ENCODE assay signal across 14 cellular contexts in the genomic region with DNA sequence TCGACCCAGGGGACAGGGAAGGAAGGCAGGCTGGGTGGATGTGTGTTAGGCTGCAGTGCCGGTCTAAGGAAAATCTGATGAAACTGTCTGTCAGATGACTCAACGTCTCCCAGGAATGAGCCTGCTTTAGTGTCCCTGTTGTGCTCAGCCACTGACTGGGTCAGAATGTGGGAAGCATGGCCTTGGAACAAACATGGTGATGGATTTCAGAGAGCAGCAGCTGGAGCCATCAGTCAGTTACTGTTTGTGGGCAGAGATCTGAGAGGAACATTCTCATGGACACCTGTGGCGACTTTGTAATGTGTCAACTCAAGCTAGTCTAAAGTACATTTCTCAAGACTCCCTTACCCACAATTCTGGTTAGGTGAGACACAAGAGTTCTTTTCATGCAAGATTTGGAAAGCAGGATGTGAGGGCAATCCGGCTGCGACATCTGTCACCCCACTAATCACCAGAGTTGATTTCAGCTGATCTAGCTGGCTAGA.
DNase-seq lines count a peak whose midpoint lies in the region; ATAC-seq lines count a peak whose summit lies in the region.
"Had no signal": no experiment of that assay in that cellular context is flagged by ENCODE, and none has a peak within 500 bp of the region (broad histone marks: within the 10 kb centered on the region; RNA-seq: fewer than 3 reads in every experiment).

No MANE protein-coding gene starts in this region.

- H2BK5ac ChIP-seq in trophoblast cell (ENCODE audit: low read depth, low read length, poor library complexity), result no peak overlapping the region

- WGBS in trophoblast cell (ENCODE audit: extremely low coverage, insufficient coverage, insufficient read length), result no CpG with 5 or more reads among the region's 6 CpGs

- no peak overlapping the region for H2BK120ac ChIP-seq in trophoblast cell (ENCODE audit: insufficient read depth, low read length, poor library complexity)

- H2BK12ac ChIP-seq in trophoblast cell (ENCODE audit: low read length), result no peak overlapping the region

- H2AFZ ChIP-seq in trophoblast cell (ENCODE audit: insufficient read depth, low read length, poor library complexity), result no peak overlapping the region

- no peak overlapping the region for H4K8ac ChIP-seq in trophoblast cell (ENCODE audit: low read depth, low read length)

- ATAC-seq in GM18498 (IDR thresholded peaks at IDR 0.05; ENCODE audit: unreplicated experiment), result no peak
- ATAC-seq: mucosa of descending colon had no signal

- H3K27me3 ChIP-seq in trophoblast cell (ENCODE audit: insufficient read depth, low read length), result no peaks in the 10 kb centered on the region
- H3K27me3 ChIP-seq: ascending aorta had no signal

- H3K4ac ChIP-seq in trophoblast cell (ENCODE audit: low read depth, low read length), result no peak overlapping the region

- H4K12ac ChIP-seq in trophoblast cell (ENCODE audit: low read depth, low read length), result no peak overlapping the region

- H3K79me1 ChIP-seq in trophoblast cell (ENCODE audit: low read length), result no peaks in the 10 kb centered on the region

- no peak overlapping the region for H3K9ac ChIP-seq in trophoblast cell (ENCODE audit: low read length)

- H3K9me3 ChIP-seq in trophoblast cell (ENCODE audit: insufficient read depth, low read depth, low read length), result no peaks in the 10 kb centered on the region
- H3K9me3 ChIP-seq: ascending aorta, mucosa of descending colon had no signal

- peaks cover 11 to 13% of the 10 kb centered on the region in 2 experiments for H3K36me3 ChIP-seq in trophoblast cell (ENCODE audit: control insufficient read depth in 1 of 2, insufficient read depth in 2 of 2, low read length in 2 of 2)

- no peak overlapping the region for H3K14ac ChIP-seq in trophoblast cell (ENCODE audit: low read length)

- H3K4me2 ChIP-seq in trophoblast cell (ENCODE audit: low read length), result no peak overlapping the region

- no peaks in the 10 kb centered on the region for H3K79me2 ChIP-seq in trophoblast cell (ENCODE audit: control insufficient read depth, insufficient read depth, low read length, poor library complexity)

- peaks cover 6% of the 10 kb centered on the region in 2 experiments for H3K4me1 ChIP-seq in trophoblast cell (ENCODE audit: control insufficient read depth in 1 of 2, insufficient read depth in 2 of 2, low read length in 2 of 2)
- H3K4me1 ChIP-seq: ascending aorta had no signal

- no peak overlapping the region for H3K18ac ChIP-seq in trophoblast cell (ENCODE audit: low read length)

- H4K91ac ChIP-seq in trophoblast cell (ENCODE audit: low read depth, low read length), result no peak overlapping the region

- H3K4me3 ChIP-seq in trophoblast cell (ENCODE audit: low read depth, low read length), result no peak overlapping the region
- H3K4me3 ChIP-seq: ascending aorta, mucosa of descending colon had no signal

- H3K27ac ChIP-seq in trophoblast cell (ENCODE audit: low read depth, low read length), result no peak overlapping the region
- H3K27ac ChIP-seq: ascending aorta had no signal

- no peak overlapping the region for H2AK5ac ChIP-seq in trophoblast cell (ENCODE audit: low read length)

- peak; percentile 77 for DNase-seq in EL
- peak; percentile 63 for DNase-seq in RKO (ENCODE audit: low spot score)
- DNase-seq in fibroblast of gingiva (ENCODE audit: low read depth), result peak; percentile 34
- peak; percentile 48 to 65 for DNase-seq in trophoblast cell
- DNase-seq in NCI-H2196 (lab: John Stamatoyannopoulos, UW; ENCODE audit: unreplicated experiment), result no peak
- DNase-seq in central memory CD4-positive, alpha-beta T cell, result no peak
- DNase-seq in COR-L47 (lab: John Stamatoyannopoulos, UW), result no peak
- DNase-seq: Calu3; mucosa of descending colon; NCI-H1092 treated with DMSO at 0.1 percent for 48 hours; stimulated activated CD4-positive, alpha-beta T cell treated with anti-CD3 and anti-CD28 coated beads, Interleukin-2, amount 100 ng/mL, for 24 hours; substantia nigra had no signal

- H3K23ac ChIP-seq in trophoblast cell (ENCODE audit: low read length), result no peak overlapping the region

Comparison
In these comparisons a context has a peak if more than half of its experiments do, and no peak if none do; other contexts are left out.
1. DNase-seq: peak in EL (single experiment), RKO (single experiment), fibroblast of gingiva (single experiment) and trophoblast cell (2 of 2); none in NCI-H2196 (single experiment), central memory CD4-positive, alpha-beta T cell (single experiment) and COR-L47 (single experiment).